8 cellular contexts compared by ENCODE assay signal in genomic region chr6:10412948-10413849, GRCh38. TPM values are rescaled to one million over a fixed set of nuclear protein-coding genes. Genes with fewer than 3 reads are reported as not detected.
DNase-seq lines count a peak whose midpoint lies in the region; ATAC-seq and TF ChIP-seq lines count a peak whose summit lies in the region.

No MANE protein-coding gene starts in this region.

- no peak overlapping the region for H3K4me3 ChIP-seq in endocrine pancreas (ENCODE audit: control insufficient read depth, insufficient read depth, low read length)
- H3K4me3 ChIP-seq in neural progenitor cell: peak overlapping the region; percentile 57

- H3K27me3 ChIP-seq in endocrine pancreas (ENCODE audit: control insufficient read depth, insufficient read depth, low read length): peaks cover 47% of the 10 kb centered on the region
- peaks cover 100% of the 10 kb centered on the region for H3K27me3 ChIP-seq in neural progenitor cell

- peak overlapping the region; percentile 77 for H2AFZ ChIP-seq in neural progenitor cell (replicated peaks)

- H3K4me1 ChIP-seq in endocrine pancreas (ENCODE audit: control insufficient read depth, insufficient read depth, low read length) (no peaks in the 10 kb centered on the region), neural progenitor cell (peaks cover 58% of the 10 kb centered on the region)

- H3K9ac ChIP-seq in endocrine pancreas (ENCODE audit: control insufficient read depth, insufficient read depth, low read length): peak overlapping the region; percentile 26
- no peak overlapping the region for H3K9ac ChIP-seq in neural progenitor cell

- H3K27ac ChIP-seq in neural progenitor cell: no peak overlapping the region
- no peak overlapping the region for H3K27ac ChIP-seq in substantia nigra (ENCODE audit: low read depth, low read length, poor library complexity, severe bottlenecking)

- no peaks in the 10 kb centered on the region for H3K9me3 ChIP-seq in endocrine pancreas (ENCODE audit: control insufficient read depth, low read length)
- no peaks in the 10 kb centered on the region for H3K9me3 ChIP-seq in neural progenitor cell (ENCODE audit: low read depth)

- peak overlapping the region; percentile 82 for H3K4me3 Mint-ChIP-seq in neural progenitor cell

- peak; percentile 50 for DNase-seq in EH (ENCODE audit: low read depth)
- peak; percentile 31 for DNase-seq in NCI-H2196 treated with DMSO at 0.1 percent for 48 hours (lab: John Stamatoyannopoulos, UW; ENCODE audit: unreplicated experiment)
- peak; percentile 14 for DNase-seq in neural progenitor cell (ENCODE audit: low spot score)
- no peak for DNase-seq in NCI-H128 (lab: John Stamatoyannopoulos, UW; ENCODE audit: unreplicated experiment)
- DNase-seq in substantia nigra (lab: John Stamatoyannopoulos, UW): no peak
- no peak for DNase-seq in NCI-H2107 treated with DMSO at 0.1 percent for 48 hours (lab: John Stamatoyannopoulos, UW; ENCODE audit: unreplicated experiment)

- H3K4me2 ChIP-seq in neural progenitor cell: peak overlapping the region; percentile 91

- TF ChIP-seq CTCF in neural progenitor cell (IDR thresholded peaks at IDR 0.05): no peak

- H3K36me3 Mint-ChIP-seq in neural progenitor cell: no peaks in the 10 kb centered on the region

- peaks cover 4% of the 10 kb centered on the region for H3K36me3 ChIP-seq in endocrine pancreas (ENCODE audit: control insufficient read depth, insufficient read depth, low read length)
- H3K36me3 ChIP-seq in neural progenitor cell: no peaks in the 10 kb centered on the region

- H3K27me3 Mint-ChIP-seq in neural progenitor cell (ENCODE audit: insufficient read depth, low read depth): peaks cover 89% of the 10 kb centered on the region

- no peaks in the 10 kb centered on the region for H3K79me2 ChIP-seq in neural progenitor cell (ENCODE audit: low read depth)

- ATAC-seq in GM21737 (IDR thresholded peaks at IDR 0.05; ENCODE audit: unreplicated experiment): peak; percentile 19

- H3K4me1 Mint-ChIP-seq in neural progenitor cell: peaks cover 54% of the 10 kb centered on the region

- no peak overlapping the region for H3K27ac Mint-ChIP-seq in neural progenitor cell

- H4K20me1 ChIP-seq in neural progenitor cell (ENCODE audit: low read depth): peaks cover 88% of the 10 kb centered on the region

- H3F3A ChIP-seq in neural progenitor cell (ENCODE audit: low read depth): peaks cover 44% of the 10 kb centered on the region

- H3K9me3 Mint-ChIP-seq in neural progenitor cell: peaks cover 4% of the 10 kb centered on the region

RNA-seq across cellular contexts. Expression of gene TFAP2A, which starts 1.7 kb away (rescaled TPM):
- 0.39 and 0.65 TPM in 2 replicates for total RNA-seq in neural progenitor cell (ENCODE audit: low replicate concordance)

Comparison
In these comparisons a context has a peak if more than half of its experiments do, and no peak if none do; other contexts are left out.
1. DNase-seq: peak in EH (single experiment), NCI-H2196 treated with DMSO at 0.1 percent for 48 hours (single experiment) and neural progenitor cell (single experiment); none in NCI-H128 (single experiment), substantia nigra (0 of 49) and NCI-H2107 treated with DMSO at 0.1 percent for 48 hours (single experiment).